In the genomic region with DNA sequence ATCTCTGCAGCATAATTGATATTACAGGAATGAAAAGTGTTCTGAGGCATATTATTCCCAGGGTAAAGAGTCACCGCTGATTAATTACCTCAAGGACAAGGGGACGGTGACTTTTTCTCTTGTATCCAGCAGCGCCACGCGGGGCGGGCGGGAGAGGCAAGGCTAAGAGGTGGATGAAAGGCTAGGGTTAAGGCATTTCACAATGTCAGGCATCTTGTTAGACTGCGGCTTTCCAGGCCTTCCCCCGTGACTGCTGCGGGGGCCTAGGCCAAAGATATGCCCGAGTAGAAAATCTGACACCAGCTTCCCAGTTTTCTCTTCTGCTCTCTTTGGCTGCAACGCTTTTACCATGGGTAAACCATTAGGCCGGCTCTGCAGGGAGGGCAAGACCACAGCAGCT, we compare ENCODE assay signal across 18 cellular contexts.
"Had no signal": no experiment of that assay in that cellular context is flagged by ENCODE, and none has a peak within 500 bp of the region (broad histone marks: within the 10 kb centered on the region; RNA-seq: fewer than 3 reads in every experiment).

No MANE protein-coding gene starts in this region.

- H3K4me1 ChIP-seq: left ventricle myocardium inferior, tibial nerve had no signal

- H3K36me3 ChIP-seq: brain microvascular endothelial cell, esophagus squamous epithelium, left ventricle myocardium inferior, ovary, tibial nerve had no signal

- H3K4me3 ChIP-seq: esophagus squamous epithelium, left ventricle myocardium inferior, mucosa of descending colon, ovary, tibial nerve had no signal

- H3K9me3 ChIP-seq: esophagus squamous epithelium, left ventricle myocardium inferior, mucosa of descending colon, ovary, tibial nerve had no signal

- DNase-seq: activated CD4-positive, alpha-beta T cell treated with anti-CD3 and anti-CD28 coated beads for 36 hours; activated CD4-positive, CD25-positive, alpha-beta regulatory T cell; activated CD8-positive, alpha-beta memory T cell treated with anti-CD3 and anti-CD28 coated beads for 24 hours; activated effector memory CD4-positive, alpha-beta T cell treated with anti-CD3 and anti-CD28 coated beads, Interleukin-2, amount 50 U/mL, for 16 hours; activated naive CD4-positive, alpha-beta T cell treated with anti-CD3 and anti-CD28 coated beads for 36 hours; activated naive CD8-positive, alpha-beta T cell treated with anti-CD3 and anti-CD28 coated beads, Interleukin-2, amount 10 ng/mL, durations not matched to agents 7 days and 5 days; amniotic stem cell; brain microvascular endothelial cell; esophagus squamous epithelium; foreskin melanocyte; left ventricle myocardium inferior; mucosa of descending colon; ovary; retina; stimulated activated CD4-positive, alpha-beta T cell treated with anti-CD3 and anti-CD28 coated beads, Interleukin-2, amount 100 ng/mL, for 48 hours; stimulated activated naive CD4-positive, alpha-beta T cell treated with Interleukin-2 at 50 U/mL for 16 hours; T-helper 1 cell had no signal

- ATAC-seq: activated CD4-positive, alpha-beta T cell treated with anti-CD3 and anti-CD28 coated beads for 36 hours; mucosa of descending colon had no signal

- H3K27me3 ChIP-seq: brain microvascular endothelial cell, esophagus squamous epithelium, ovary, tibial nerve had no signal

- H3K27ac ChIP-seq: brain microvascular endothelial cell, esophagus squamous epithelium, left ventricle myocardium inferior, ovary, tibial nerve had no signal
